1 cellular context compared by ENCODE assay signal in the genomic region with DNA sequence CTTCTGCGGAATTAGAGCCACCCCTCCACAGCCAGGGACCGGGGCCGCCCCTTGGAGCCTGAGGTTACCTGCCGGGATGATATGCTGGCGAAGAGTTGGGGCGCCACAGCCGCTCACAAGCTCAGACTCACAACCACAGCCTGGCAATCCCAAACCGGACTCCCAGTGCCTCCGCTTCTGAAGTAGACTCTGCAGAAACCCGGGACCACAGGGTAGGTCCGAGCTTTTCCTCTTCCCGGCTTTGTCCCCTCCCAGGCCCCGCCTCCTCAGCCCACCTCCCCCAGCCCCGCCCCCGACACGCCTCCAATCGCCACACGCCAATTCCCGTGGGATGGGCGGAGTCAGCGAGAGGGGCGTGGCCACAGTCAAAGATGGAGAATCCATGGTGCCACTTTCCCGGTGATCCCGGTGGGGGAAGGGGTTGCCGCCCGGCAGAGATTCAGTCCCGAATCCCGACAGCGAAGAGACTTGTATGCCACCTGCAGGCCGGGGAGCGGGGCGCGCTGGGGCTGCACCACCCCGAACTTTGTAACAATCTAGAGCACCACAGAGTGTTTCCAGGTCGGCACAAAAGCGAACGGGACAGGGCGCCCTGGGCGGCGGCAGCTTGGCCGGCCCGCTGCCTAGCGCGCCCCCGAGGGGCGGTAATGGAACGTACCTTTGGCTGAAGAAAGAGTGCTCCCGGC.
A peak's percentile ranks its signal among the peaks of the same experiment; 100 is the strongest.
TF ChIP-seq lines count a peak whose summit lies in the region.

IDH1 (minus strand) TSS at position 201 of the 686 bp plus-strand sequence. CDS start 3,520 bp downstream, outside the sequence.

TF ChIP-seq in HepG2, 621 proteins besides CTCF, POLR2A, EP300 and RAD21 (continued from another document and continues in another):
- TF ChIP-seq ZNF709 (CRISPR knock-in tag; IDR thresholded peaks at IDR 0.05), result no peak
- TF ChIP-seq, protein P1, sequence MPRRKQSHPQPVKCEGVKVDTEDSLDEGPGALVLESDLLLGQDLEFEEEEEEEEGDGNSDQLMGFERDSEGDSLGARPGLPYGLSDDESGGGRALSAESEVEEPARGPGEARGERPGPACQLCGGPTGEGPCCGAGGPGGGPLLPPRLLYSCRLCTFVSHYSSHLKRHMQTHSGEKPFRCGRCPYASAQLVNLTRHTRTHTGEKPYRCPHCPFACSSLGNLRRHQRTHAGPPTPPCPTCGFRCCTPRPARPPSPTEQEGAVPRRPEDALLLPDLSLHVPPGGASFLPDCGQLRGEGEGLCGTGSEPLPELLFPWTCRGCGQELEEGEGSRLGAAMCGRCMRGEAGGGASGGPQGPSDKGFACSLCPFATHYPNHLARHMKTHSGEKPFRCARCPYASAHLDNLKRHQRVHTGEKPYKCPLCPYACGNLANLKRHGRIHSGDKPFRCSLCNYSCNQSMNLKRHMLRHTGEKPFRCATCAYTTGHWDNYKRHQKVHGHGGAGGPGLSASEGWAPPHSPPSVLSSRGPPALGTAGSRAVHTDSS (CRISPR knock-in tag; conservative IDR thresholded peaks at IDR 0.05), result 0 out of 2 replicates have a peak, but pooled peaks have one; percentile 77
- TF ChIP-seq ZNF350 (CRISPR knock-in tag; IDR thresholded peaks at IDR 0.05; ENCODE audit: borderline replicate concordance, low read depth), result peak; percentile 76; the same call in 1 of the 2 replicates
- TF ChIP-seq, protein P2, sequence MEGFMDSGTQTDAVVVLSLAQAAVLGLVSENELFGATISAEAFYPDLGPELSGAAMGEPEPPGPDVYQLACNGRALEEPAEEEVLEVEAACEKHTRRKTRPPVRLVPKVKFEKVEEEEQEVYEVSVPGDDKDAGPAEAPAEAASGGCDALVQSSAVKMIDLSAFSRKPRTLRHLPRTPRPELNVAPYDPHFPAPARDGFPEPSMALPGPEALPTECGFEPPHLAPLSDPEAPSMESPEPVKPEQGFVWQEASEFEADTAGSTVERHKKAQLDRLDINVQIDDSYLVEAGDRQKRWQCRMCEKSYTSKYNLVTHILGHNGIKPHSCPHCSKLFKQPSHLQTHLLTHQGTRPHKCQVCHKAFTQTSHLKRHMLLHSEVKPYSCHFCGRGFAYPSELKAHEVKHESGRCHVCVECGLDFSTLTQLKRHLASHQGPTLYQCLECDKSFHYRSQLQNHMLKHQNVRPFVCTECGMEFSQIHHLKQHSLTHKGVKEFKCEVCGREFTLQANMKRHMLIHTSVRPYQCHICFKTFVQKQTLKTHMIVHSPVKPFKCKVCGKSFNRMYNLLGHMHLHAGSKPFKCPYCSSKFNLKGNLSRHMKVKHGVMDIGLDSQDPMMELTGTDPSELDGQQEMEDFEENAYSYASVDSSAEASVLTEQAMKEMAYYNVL (CRISPR knock-in tag; IDR thresholded peaks at IDR 0.05; ENCODE audit: borderline replicate concordance), result peak; percentile 82; the same call in 1 of the 2 replicates
- TF ChIP-seq TOE1 (CRISPR knock-in tag; IDR thresholded peaks at IDR 0.05), result peak; percentile 65; the same call in 1 of the 2 replicates
- TF ChIP-seq ZNF558 (CRISPR knock-in tag; IDR thresholded peaks at IDR 0.05; ENCODE audit: borderline replicate concordance), result peak; percentile 88; the same call in 1 of the 2 replicates
- peak; percentile 1; the same call in 1 of the 2 replicates for TF ChIP-seq ZNF451 (CRISPR knock-in tag; IDR thresholded peaks at IDR 0.05)
- no peak for TF ChIP-seq REL (CRISPR knock-in tag; conservative IDR thresholded peaks at IDR 0.05)
- peak; percentile 13; the same call in 1 of the 2 replicates for TF ChIP-seq AHR (CRISPR knock-in tag; IDR thresholded peaks at IDR 0.05)
- TF ChIP-seq TFDP2 (CRISPR knock-in tag; IDR thresholded peaks at IDR 0.05), result peak; percentile 68; the same call in 1 of the 2 replicates
- TF ChIP-seq ZNF577 (CRISPR knock-in tag; IDR thresholded peaks at IDR 0.05; ENCODE audit: borderline replicate concordance, low read depth), result no peak
- TF ChIP-seq, protein P3, sequence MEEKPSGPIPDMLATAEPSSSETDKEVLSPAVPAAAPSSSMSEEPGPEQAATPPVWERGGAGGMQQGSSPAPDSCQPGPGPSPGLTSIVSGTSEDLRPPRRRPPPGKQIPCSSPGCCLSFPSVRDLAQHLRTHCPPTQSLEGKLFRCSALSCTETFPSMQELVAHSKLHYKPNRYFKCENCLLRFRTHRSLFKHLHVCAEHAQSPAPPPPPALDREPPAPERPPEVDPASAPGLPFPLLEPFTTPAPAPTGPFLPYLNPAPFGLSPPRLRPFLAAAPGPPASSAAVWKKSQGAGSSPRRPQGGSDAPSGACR (CRISPR knock-in tag; IDR thresholded peaks at IDR 0.05), result no peak
- TF ChIP-seq ZNF615 (CRISPR knock-in tag; IDR thresholded peaks at IDR 0.05; ENCODE audit: borderline replicate concordance), result peak; percentile 57; the same call in 1 of the 2 replicates
- no peak for TF ChIP-seq GLI4 (CRISPR knock-in tag; IDR thresholded peaks at IDR 0.05; ENCODE audit: borderline replicate concordance)
- TF ChIP-seq TSC22D2 (CRISPR knock-in tag; IDR thresholded peaks at IDR 0.05; ENCODE audit: borderline replicate concordance), result 0 out of 2 replicates have a peak, but pooled peaks have one; percentile 23
- no peak; the same call in 1 of the 2 replicates for TF ChIP-seq ZNF12 (CRISPR knock-in tag; IDR thresholded peaks at IDR 0.05)
- TF ChIP-seq, protein P4, sequence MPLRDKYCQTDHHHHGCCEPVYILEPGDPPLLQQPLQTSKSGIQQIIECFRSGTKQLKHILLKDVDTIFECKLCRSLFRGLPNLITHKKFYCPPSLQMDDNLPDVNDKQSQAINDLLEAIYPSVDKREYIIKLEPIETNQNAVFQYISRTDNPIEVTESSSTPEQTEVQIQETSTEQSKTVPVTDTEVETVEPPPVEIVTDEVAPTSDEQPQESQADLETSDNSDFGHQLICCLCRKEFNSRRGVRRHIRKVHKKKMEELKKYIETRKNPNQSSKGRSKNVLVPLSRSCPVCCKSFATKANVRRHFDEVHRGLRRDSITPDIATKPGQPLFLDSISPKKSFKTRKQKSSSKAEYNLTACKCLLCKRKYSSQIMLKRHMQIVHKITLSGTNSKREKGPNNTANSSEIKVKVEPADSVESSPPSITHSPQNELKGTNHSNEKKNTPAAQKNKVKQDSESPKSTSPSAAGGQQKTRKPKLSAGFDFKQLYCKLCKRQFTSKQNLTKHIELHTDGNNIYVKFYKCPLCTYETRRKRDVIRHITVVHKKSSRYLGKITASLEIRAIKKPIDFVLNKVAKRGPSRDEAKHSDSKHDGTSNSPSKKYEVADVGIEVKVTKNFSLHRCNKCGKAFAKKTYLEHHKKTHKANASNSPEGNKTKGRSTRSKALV (CRISPR knock-in tag; IDR thresholded peaks at IDR 0.05), result peak; percentile 86
- TF ChIP-seq RARG (CRISPR knock-in tag; IDR thresholded peaks at IDR 0.05; ENCODE audit: low read depth), result no peak
- no peak for TF ChIP-seq ZNF17 (CRISPR knock-in tag; IDR thresholded peaks at IDR 0.05)
- TF ChIP-seq ZNF746 (CRISPR knock-in tag; IDR thresholded peaks at IDR 0.05), result peak; percentile 38; the same call in 1 of the 2 replicates
- no peak; the same call in 1 of the 2 replicates for TF ChIP-seq ZNF121 (CRISPR knock-in tag; IDR thresholded peaks at IDR 0.05)
- peak; percentile 87; the same call in 1 of the 2 replicates for TF ChIP-seq ZNF564 (CRISPR knock-in tag; IDR thresholded peaks at IDR 0.05)
- no peak for TF ChIP-seq ZNF180 (CRISPR knock-in tag; IDR thresholded peaks at IDR 0.05; ENCODE audit: borderline replicate concordance, low read depth)
- TF ChIP-seq ZNF670 (CRISPR knock-in tag; IDR thresholded peaks at IDR 0.05; ENCODE audit: borderline replicate concordance), result no peak; the same call in 1 of the 2 replicates
- TF ChIP-seq, protein P5, sequence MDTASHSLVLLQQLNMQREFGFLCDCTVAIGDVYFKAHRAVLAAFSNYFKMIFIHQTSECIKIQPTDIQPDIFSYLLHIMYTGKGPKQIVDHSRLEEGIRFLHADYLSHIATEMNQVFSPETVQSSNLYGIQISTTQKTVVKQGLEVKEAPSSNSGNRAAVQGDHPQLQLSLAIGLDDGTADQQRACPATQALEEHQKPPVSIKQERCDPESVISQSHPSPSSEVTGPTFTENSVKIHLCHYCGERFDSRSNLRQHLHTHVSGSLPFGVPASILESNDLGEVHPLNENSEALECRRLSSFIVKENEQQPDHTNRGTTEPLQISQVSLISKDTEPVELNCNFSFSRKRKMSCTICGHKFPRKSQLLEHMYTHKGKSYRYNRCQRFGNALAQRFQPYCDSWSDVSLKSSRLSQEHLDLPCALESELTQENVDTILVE (CRISPR knock-in tag; IDR thresholded peaks at IDR 0.05), result peak; percentile 94
- TF ChIP-seq ZNF276 (CRISPR knock-in tag; IDR thresholded peaks at IDR 0.05; ENCODE audit: low read depth), result no peak
- TF ChIP-seq FOXP1 (IDR thresholded peaks at IDR 0.05), result no peak
- TF ChIP-seq FOXP1 (CRISPR knock-in tag; IDR thresholded peaks at IDR 0.05), result no peak
- TF ChIP-seq, protein P6, sequence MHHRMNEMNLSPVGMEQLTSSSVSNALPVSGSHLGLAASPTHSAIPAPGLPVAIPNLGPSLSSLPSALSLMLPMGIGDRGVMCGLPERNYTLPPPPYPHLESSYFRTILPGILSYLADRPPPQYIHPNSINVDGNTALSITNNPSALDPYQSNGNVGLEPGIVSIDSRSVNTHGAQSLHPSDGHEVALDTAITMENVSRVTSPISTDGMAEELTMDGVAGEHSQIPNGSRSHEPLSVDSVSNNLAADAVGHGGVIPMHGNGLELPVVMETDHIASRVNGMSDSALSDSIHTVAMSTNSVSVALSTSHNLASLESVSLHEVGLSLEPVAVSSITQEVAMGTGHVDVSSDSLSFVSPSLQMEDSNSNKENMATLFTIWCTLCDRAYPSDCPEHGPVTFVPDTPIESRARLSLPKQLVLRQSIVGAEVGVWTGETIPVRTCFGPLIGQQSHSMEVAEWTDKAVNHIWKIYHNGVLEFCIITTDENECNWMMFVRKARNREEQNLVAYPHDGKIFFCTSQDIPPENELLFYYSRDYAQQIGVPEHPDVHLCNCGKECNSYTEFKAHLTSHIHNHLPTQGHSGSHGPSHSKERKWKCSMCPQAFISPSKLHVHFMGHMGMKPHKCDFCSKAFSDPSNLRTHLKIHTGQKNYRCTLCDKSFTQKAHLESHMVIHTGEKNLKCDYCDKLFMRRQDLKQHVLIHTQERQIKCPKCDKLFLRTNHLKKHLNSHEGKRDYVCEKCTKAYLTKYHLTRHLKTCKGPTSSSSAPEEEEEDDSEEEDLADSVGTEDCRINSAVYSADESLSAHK (CRISPR knock-in tag; IDR thresholded peaks at IDR 0.05; ENCODE audit: borderline replicate concordance), result no peak
- TF ChIP-seq RFX5 (IDR thresholded peaks at IDR 0.05; ENCODE audit: low read depth, low read length), result no peak
- TF ChIP-seq ZNF841 (CRISPR knock-in tag; IDR thresholded peaks at IDR 0.05; ENCODE audit: borderline replicate concordance), result no peak
- TF ChIP-seq DBP (CRISPR knock-in tag; IDR thresholded peaks at IDR 0.05; ENCODE audit: not compliant biosample characterization), result peak; percentile 62
- TF ChIP-seq, protein P7, sequence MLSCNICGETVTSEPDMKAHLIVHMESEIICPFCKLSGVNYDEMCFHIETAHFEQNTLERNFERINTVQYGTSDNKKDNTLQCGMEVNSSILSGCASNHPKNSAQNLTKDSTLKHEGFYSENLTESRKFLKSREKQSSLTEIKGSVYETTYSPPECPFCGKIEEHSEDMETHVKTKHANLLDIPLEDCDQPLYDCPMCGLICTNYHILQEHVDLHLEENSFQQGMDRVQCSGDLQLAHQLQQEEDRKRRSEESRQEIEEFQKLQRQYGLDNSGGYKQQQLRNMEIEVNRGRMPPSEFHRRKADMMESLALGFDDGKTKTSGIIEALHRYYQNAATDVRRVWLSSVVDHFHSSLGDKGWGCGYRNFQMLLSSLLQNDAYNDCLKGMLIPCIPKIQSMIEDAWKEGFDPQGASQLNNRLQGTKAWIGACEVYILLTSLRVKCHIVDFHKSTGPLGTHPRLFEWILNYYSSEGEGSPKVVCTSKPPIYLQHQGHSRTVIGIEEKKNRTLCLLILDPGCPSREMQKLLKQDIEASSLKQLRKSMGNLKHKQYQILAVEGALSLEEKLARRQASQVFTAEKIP (CRISPR knock-in tag; IDR thresholded peaks at IDR 0.05; ENCODE audit: borderline replicate concordance), result no peak
- TF ChIP-seq ZSCAN25 (CRISPR knock-in tag; IDR thresholded peaks at IDR 0.05), result peak; percentile 68; the same call in 1 of the 2 replicates
